8 cellular contexts compared by ENCODE assay signal in genomic region chr13:99431927-99432636, GRCh38.
A peak's percentile ranks its signal among the peaks of the same experiment; 100 is the strongest.
DNase-seq lines count a peak whose midpoint lies in the region; ATAC-seq and TF ChIP-seq lines count a peak whose summit lies in the region.

No MANE protein-coding gene starts in this region.

- H3K27ac ChIP-seq in BLaER1 treated with 17β-estradiol and CSF1 and Interleukin-3, amounts not matched to agents 10 nM and 100 nM: peak overlapping the region; percentile 44 to 83 (median 76); a peak in 21 of 22 replicates
- peak overlapping the region in 1 of 2 donors; percentile 32 for H3K27ac ChIP-seq in breast epithelium

- peaks cover 65% of the 10 kb centered on the region for H3K4me1 Mint-ChIP-seq in stimulated activated effector memory CD8-positive, alpha-beta T cell treated with anti-CD3 and anti-CD28 coated beads, Interleukin-12 subunit alpha, Interleukin-12 subunit beta, amount 100 ng/mL, for 72 hours

- H3K4me3 ChIP-seq in BLaER1 treated with 17β-estradiol and CSF1 and Interleukin-3, amounts not matched to agents 10 nM and 100 nM: peak overlapping the region; percentile 23 to 63 (median 44); a peak in 16 of 20 replicates
- peak overlapping the region in 2 of 3 donors; percentile 26 to 57 for H3K4me3 ChIP-seq in breast epithelium

- H3K36me3 Mint-ChIP-seq in stimulated activated effector memory CD8-positive, alpha-beta T cell treated with anti-CD3 and anti-CD28 coated beads, Interleukin-12 subunit alpha, Interleukin-12 subunit beta, amount 100 ng/mL, for 72 hours: peaks cover 40% of the 10 kb centered on the region

- peak overlapping the region; percentile 71 for H3K4me3 Mint-ChIP-seq in stimulated activated effector memory CD8-positive, alpha-beta T cell treated with anti-CD3 and anti-CD28 coated beads, Interleukin-12 subunit alpha, Interleukin-12 subunit beta, amount 100 ng/mL, for 72 hours

- TF ChIP-seq POLR2A in breast epithelium (IDR thresholded peaks at IDR 0.05): no peak

- H3K27ac Mint-ChIP-seq in stimulated activated effector memory CD8-positive, alpha-beta T cell treated with anti-CD3 and anti-CD28 coated beads, Interleukin-12 subunit alpha, Interleukin-12 subunit beta, amount 100 ng/mL, for 72 hours: peak overlapping the region; percentile 87

- H3K4me2 ChIP-seq in BLaER1 treated with 17β-estradiol and CSF1 and Interleukin-3, amounts not matched to agents 10 nM and 100 nM: peak overlapping the region; percentile 78 to 98 (median 94)

- H3K36me3 ChIP-seq in BLaER1 treated with 17β-estradiol and CSF1 and Interleukin-3, amounts not matched to agents 10 nM and 100 nM: no peaks in the 10 kb centered on the region
- no peaks in the 10 kb centered on the region for H3K36me3 ChIP-seq in breast epithelium

- H3K9me3 Mint-ChIP-seq in stimulated activated effector memory CD8-positive, alpha-beta T cell treated with anti-CD3 and anti-CD28 coated beads, Interleukin-12 subunit alpha, Interleukin-12 subunit beta, amount 100 ng/mL, for 72 hours: no peaks in the 10 kb centered on the region

- H3K9me3 ChIP-seq in BLaER1 treated with 17β-estradiol and CSF1 and Interleukin-3, amounts not matched to agents 10 nM and 100 nM (replicated peaks in 1 of 11): peaks cover 8 to 42% (median 35%) of the 10 kb centered on the region in 11 experiments; a peak in 20 of 22 replicates
- no peaks in the 10 kb centered on the region for H3K9me3 ChIP-seq in breast epithelium

- H3K9ac ChIP-seq in BLaER1 treated with 17β-estradiol and CSF1 and Interleukin-3, amounts not matched to agents 10 nM and 100 nM: peak overlapping the region; percentile 42 to 76 (median 68); a peak in 21 of 22 replicates

- TF ChIP-seq CTCF in breast epithelium (IDR thresholded peaks at IDR 0.05): no peak

- peaks cover 37 to 71% (median 59%) of the 10 kb centered on the region in 10 experiments for H3K4me1 ChIP-seq in BLaER1 treated with 17β-estradiol and CSF1 and Interleukin-3, amounts not matched to agents 10 nM and 100 nM
- H3K4me1 ChIP-seq in breast epithelium: no peaks in the 10 kb centered on the region

- no peaks in the 10 kb centered on the region for H3K27me3 ChIP-seq in BLaER1 treated with 17β-estradiol and CSF1 and Interleukin-3, amounts not matched to agents 10 nM and 100 nM
- no peaks in the 10 kb centered on the region for H3K27me3 ChIP-seq in breast epithelium

- DNase-seq in breast epithelium (ENCODE audit: low spot score in 2 of 2): no peak
- DNase-seq in stimulated activated effector memory CD8-positive, alpha-beta T cell treated with anti-CD3 and anti-CD28 coated beads, Interleukin-12 subunit alpha, Interleukin-12 subunit beta, amount 100 ng/mL, for 72 hours (ENCODE audit: low spot score in 2 of 2): peak in 1 of 2 donors; percentile 64
- DNase-seq in NCI-H1694 treated with DMSO at 0.1 percent for 48 hours (lab: John Stamatoyannopoulos, UW): no peak
- no peak for DNase-seq in NCI-H2107 (lab: John Stamatoyannopoulos, UW)
- no peak for DNase-seq in HT-29 (ENCODE audit: low spot score)

- no peaks in the 10 kb centered on the region for H4K20me1 ChIP-seq in BLaER1 treated with 17β-estradiol and CSF1 and Interleukin-3, amounts not matched to agents 10 nM and 100 nM

- ATAC-seq in GM19455 (IDR thresholded peaks at IDR 0.05; ENCODE audit: unreplicated experiment) (peak; percentile 32), HG03520 (IDR thresholded peaks at IDR 0.05; ENCODE audit: unreplicated experiment) (peak; percentile 13)
- ATAC-seq in stimulated activated effector memory CD8-positive, alpha-beta T cell treated with anti-CD3 and anti-CD28 coated beads, Interleukin-12 subunit alpha, Interleukin-12 subunit beta, amount 100 ng/mL, for 72 hours: no peak

- intact Hi-C loops in breast epithelium (cut with DNase I; ENCODE audit: low total_unique reads): loop anchor here (10.0 kb wide), 1 partner anchor 257 kb away; no protein-coding TSS in a partner anchor
